Comparison of ENCODE assay signal across 18 cellular contexts in genomic region chr17:72462396-72462795, GRCh38.
"Had no signal": no experiment of that assay in that cellular context is flagged by ENCODE, and none has a peak within 500 bp of the region (broad histone marks: within the 10 kb centered on the region; RNA-seq: fewer than 3 reads in every experiment).

No MANE protein-coding gene starts in this region.

- H3K9me3 Mint-ChIP-seq: activated CD4-positive, alpha-beta memory T cell treated with anti-CD3 and anti-CD28 coated beads for 36 hours; activated naive CD8-positive, alpha-beta T cell treated with anti-CD3 and anti-CD28 coated beads for 36 hours; stimulated activated effector memory CD8-positive, alpha-beta T cell treated with anti-CD3 and anti-CD28 coated beads, Interleukin-12 subunit alpha, Interleukin-12 subunit beta, amount 100 ng/mL, for 72 hours had no signal

- H3K9me3 ChIP-seq: mucosa of descending colon had no signal

- H2AFZ ChIP-seq: hepatocyte had no signal

- H3K36me3 Mint-ChIP-seq: activated CD4-positive, alpha-beta memory T cell treated with anti-CD3 and anti-CD28 coated beads for 36 hours; activated naive CD8-positive, alpha-beta T cell treated with anti-CD3 and anti-CD28 coated beads for 36 hours; naive thymus-derived CD8-positive, alpha-beta T cell; stimulated activated effector memory CD8-positive, alpha-beta T cell treated with anti-CD3 and anti-CD28 coated beads, Interleukin-12 subunit alpha, Interleukin-12 subunit beta, amount 100 ng/mL, for 72 hours had no signal

- H3K4me2 ChIP-seq: hepatocyte had no signal

- H3K27me3 Mint-ChIP-seq: activated CD4-positive, alpha-beta memory T cell treated with anti-CD3 and anti-CD28 coated beads for 36 hours; progenitor cell of endocrine pancreas had no signal

- H3K4me1 Mint-ChIP-seq: naive thymus-derived CD8-positive, alpha-beta T cell; stimulated activated effector memory CD8-positive, alpha-beta T cell treated with anti-CD3 and anti-CD28 coated beads, Interleukin-12 subunit alpha, Interleukin-12 subunit beta, amount 100 ng/mL, for 72 hours had no signal

- H3K27me3 ChIP-seq: cardiac muscle cell, hepatocyte had no signal

- H3K4me3 Mint-ChIP-seq: activated CD4-positive, alpha-beta memory T cell treated with anti-CD3 and anti-CD28 coated beads for 36 hours; activated naive CD8-positive, alpha-beta T cell treated with anti-CD3 and anti-CD28 coated beads for 36 hours; naive thymus-derived CD8-positive, alpha-beta T cell; stimulated activated effector memory CD8-positive, alpha-beta T cell treated with anti-CD3 and anti-CD28 coated beads, Interleukin-12 subunit alpha, Interleukin-12 subunit beta, amount 100 ng/mL, for 72 hours had no signal

- H3K27ac ChIP-seq: cardiac muscle cell, hepatocyte had no signal

- ATAC-seq: mucosa of descending colon; naive thymus-derived CD8-positive, alpha-beta T cell; right cardiac atrium; stimulated activated effector memory CD8-positive, alpha-beta T cell treated with anti-CD3 and anti-CD28 coated beads, Interleukin-12 subunit alpha, Interleukin-12 subunit beta, amount 100 ng/mL, for 72 hours had no signal

- H3K36me3 ChIP-seq: cardiac muscle cell had no signal

- H3K4me3 ChIP-seq: cardiac muscle cell, hepatocyte, mucosa of descending colon had no signal

- FAIRE-seq: colon, endothelial cell of umbilical vein, small intestine had no signal

- DNase-seq: activated CD4-positive, alpha-beta memory T cell treated with anti-CD3 and anti-CD28 coated beads for 36 hours; activated CD4-positive, CD25-positive, alpha-beta regulatory T cell treated with anti-CD3 and anti-CD28 coated beads, Interleukin-2, amount 50 U/mL, for 72 hours; activated gamma-delta T cell treated with Interleukin-2 at 50 U/mL for 16 hours; activated naive CD8-positive, alpha-beta T cell treated with anti-CD3 and anti-CD28 coated beads for 36 hours; activated T-cell treated with anti-CD3 and anti-CD28 coated beads, Interleukin-2, amount 50 U/mL, for 48 hours; anterior cingulate cortex; kidney glomerular epithelial cell; mucosa of descending colon; naive thymus-derived CD8-positive, alpha-beta T cell; right cardiac atrium; small intestine; substantia nigra had no signal

- H3K27ac Mint-ChIP-seq: activated CD4-positive, alpha-beta memory T cell treated with anti-CD3 and anti-CD28 coated beads for 36 hours; activated naive CD8-positive, alpha-beta T cell treated with anti-CD3 and anti-CD28 coated beads for 36 hours; naive thymus-derived CD8-positive, alpha-beta T cell; stimulated activated effector memory CD8-positive, alpha-beta T cell treated with anti-CD3 and anti-CD28 coated beads, Interleukin-12 subunit alpha, Interleukin-12 subunit beta, amount 100 ng/mL, for 72 hours had no signal
